9 cellular contexts compared by ENCODE assay signal in genomic region chr10:100007239-100008141, GRCh38. TPM values are rescaled to one million over a fixed set of nuclear protein-coding genes. Genes with fewer than 3 reads are reported as not detected.
DNase-seq lines count a peak whose midpoint lies in the region; ATAC-seq and TF ChIP-seq lines count a peak whose summit lies in the region.
"Had no signal": no experiment of that assay in that cellular context is flagged by ENCODE, and none has a peak within 500 bp of the region (broad histone marks: within the 10 kb centered on the region; RNA-seq: fewer than 3 reads in every experiment).

No MANE protein-coding gene starts in this region.

- H3K4me1 Mint-ChIP-seq in chondrocyte (ENCODE audit: low read depth): peaks cover 68% of the 10 kb centered on the region
- peaks cover 24 to 34% of the 10 kb centered on the region in 2 donors for H3K4me1 Mint-ChIP-seq in natural killer cell treated with Interleukin-12 subunit alpha and Interleukin-12 subunit beta and Interleukin-15 and Interleukin-18, amount 100 ng/mL, for 72 hours (ENCODE audit: low read depth in 2 of 2)

- DNase-seq in BJ (ENCODE audit: low read depth) (no peak), HT-29 (ENCODE audit: low spot score) (peak; percentile 12), chondrocyte (ENCODE audit: low spot score) (no peak), left lobe of liver (ENCODE audit: low spot score) (no peak), D341Med (ENCODE audit: low spot score) (no peak)
- no peak for DNase-seq in natural killer cell treated with Interleukin-12 subunit alpha and Interleukin-12 subunit beta and Interleukin-15 and Interleukin-18, amount 100 ng/mL, for 72 hours (ENCODE audit: low spot score)
- DNase-seq: NCI-H510A had no signal

- peak overlapping the region; percentile 85 for H3K4me3 Mint-ChIP-seq in chondrocyte (ENCODE audit: unreplicated experiment)
- peak overlapping the region; percentile 87 for H3K4me3 Mint-ChIP-seq in natural killer cell treated with Interleukin-12 subunit alpha and Interleukin-12 subunit beta and Interleukin-15 and Interleukin-18, amount 100 ng/mL, for 72 hours

- H3K4me3 ChIP-seq in BJ (ENCODE audit: low read depth, low read length): peak overlapping the region; percentile 74

- ATAC-seq in natural killer cell treated with Interleukin-12 subunit alpha and Interleukin-12 subunit beta and Interleukin-15 and Interleukin-18, amount 100 ng/mL, for 72 hours: no peak
- no peak for ATAC-seq in left lobe of liver
- no peak for ATAC-seq in HG02623 (IDR thresholded peaks at IDR 0.05; ENCODE audit: unreplicated experiment)
- no peak for ATAC-seq in GM19023 (IDR thresholded peaks at IDR 0.05; ENCODE audit: unreplicated experiment)

- H3K27me3 ChIP-seq in BJ (ENCODE audit: control insufficient read depth, insufficient read depth, low read length): no peaks in the 10 kb centered on the region

- H3K36me3 ChIP-seq in BJ (ENCODE audit: control insufficient read depth, insufficient read depth, low read length): no peaks in the 10 kb centered on the region

- peak overlapping the region; percentile 99 for H3K27ac Mint-ChIP-seq in chondrocyte (ENCODE audit: unreplicated experiment)
- peak overlapping the region; percentile 7 to 65 for H3K27ac Mint-ChIP-seq in natural killer cell treated with Interleukin-12 subunit alpha and Interleukin-12 subunit beta and Interleukin-15 and Interleukin-18, amount 100 ng/mL, for 72 hours

- CTCF ChIA-PET in BJ (lab: Yijun Ruan, JAX): interaction anchor here (0.8 to 4.2 kb wide), 8 partner anchors 26 to 230 kb away, joined by 3 to 37 read pairs (median 9); no protein-coding TSS in a partner anchor

- H3K36me3 Mint-ChIP-seq in chondrocyte (ENCODE audit: low read depth): no peaks in the 10 kb centered on the region
- no peaks in the 10 kb centered on the region for H3K36me3 Mint-ChIP-seq in natural killer cell treated with Interleukin-12 subunit alpha and Interleukin-12 subunit beta and Interleukin-15 and Interleukin-18, amount 100 ng/mL, for 72 hours

- POLR2A ChIA-PET in BJ (lab: Charles Lee): no interaction called here

- H3K27me3 Mint-ChIP-seq in chondrocyte (ENCODE audit: low read depth): no peaks in the 10 kb centered on the region
- no peaks in the 10 kb centered on the region for H3K27me3 Mint-ChIP-seq in natural killer cell treated with Interleukin-12 subunit alpha and Interleukin-12 subunit beta and Interleukin-15 and Interleukin-18, amount 100 ng/mL, for 72 hours

- no peak for TF ChIP-seq CTCF in BJ (IDR thresholded peaks at IDR 0.05; ENCODE audit: insufficient read depth, low read depth, low read length)
- no peak for TF ChIP-seq CTCF in chondrocyte (IDR thresholded peaks at IDR 0.05)

- H3K9me3 Mint-ChIP-seq in chondrocyte (ENCODE audit: low read depth): no peaks in the 10 kb centered on the region
- H3K9me3 Mint-ChIP-seq in natural killer cell treated with Interleukin-12 subunit alpha and Interleukin-12 subunit beta and Interleukin-15 and Interleukin-18, amount 100 ng/mL, for 72 hours: no peaks in the 10 kb centered on the region

RNA-seq across cellular contexts. Expression of gene DNMBP, which starts 2.3 kb away (rescaled TPM):
- polyA plus RNA-seq in BJ (2011; rRNA removed): 16.3 and 16.7 TPM in 2 replicates
- 15.1 and 16.1 TPM in 2 replicates for polyA minus RNA-seq in BJ (2011; rRNA and poly(A)+ RNA removed)
- total RNA-seq in HT-29 (2014; rRNA removed; shearing (Covaris generic)): 12.0 and 14.4 TPM in 2 replicates
- total RNA-seq in chondrocyte: 10.9 to 13.4 TPM (median 11.7 TPM) in 3 replicates
- total RNA-seq in natural killer cell treated with Interleukin-12 subunit alpha and Interleukin-12 subunit beta and Interleukin-15 and Interleukin-18, amount 100 ng/mL, for 72 hours: 1 to 10 TPM; 4.1 to 4.3 TPM
- total RNA-seq in left lobe of liver: 11.6 TPM
